13 cellular contexts compared by ENCODE assay signal in the genomic region with DNA sequence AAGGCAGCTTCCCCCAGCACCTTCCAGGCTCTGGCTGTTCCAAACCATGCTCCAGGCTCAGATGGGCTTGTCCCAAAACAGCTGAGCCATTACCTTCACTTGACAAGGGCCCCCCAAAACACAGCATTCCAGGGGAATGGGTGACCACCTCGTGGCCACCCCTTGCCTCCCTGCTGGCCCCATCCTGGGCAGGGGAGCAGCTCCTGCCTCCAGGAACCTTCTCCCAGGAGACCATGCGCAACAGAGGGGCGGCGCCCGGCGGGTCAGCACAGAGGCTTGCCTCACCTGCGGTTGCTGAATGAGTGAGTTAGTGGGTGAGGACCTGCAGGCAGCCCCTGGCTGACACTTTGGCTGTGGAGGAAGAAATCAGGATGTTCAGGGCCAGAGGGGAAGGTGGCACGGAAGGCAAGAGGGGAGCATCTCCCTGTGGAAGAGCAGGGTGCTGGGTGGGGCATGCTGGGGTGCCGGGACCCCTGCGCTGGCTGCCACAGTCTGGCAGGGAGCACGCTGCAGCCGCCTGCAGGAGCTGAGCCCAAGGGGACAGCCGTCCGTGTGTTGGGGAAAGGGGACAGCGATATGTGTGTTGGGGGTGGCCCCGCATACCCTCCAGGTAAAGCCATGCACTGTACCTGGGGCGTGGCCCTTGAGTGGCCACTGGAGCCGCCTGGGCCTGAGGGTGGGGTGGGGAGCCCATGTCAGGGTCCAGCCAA. TPM values are rescaled to one million over a fixed set of nuclear protein-coding genes. Genes with fewer than 3 reads are reported as not detected.
DNase-seq lines count a peak whose midpoint lies in the region; ATAC-seq and TF ChIP-seq lines count a peak whose summit lies in the region.
"Had no signal": no experiment of that assay in that cellular context is flagged by ENCODE, and none has a peak within 500 bp of the region (broad histone marks: within the 10 kb centered on the region; RNA-seq: fewer than 3 reads in every experiment).

No MANE protein-coding gene starts in this region.

- POLR2A ChIA-PET in HEK293 (lab: Yijun Ruan, JAX), result interaction anchor here (0.6 kb wide), 1 partner anchor 719 kb away, joined by 4 read pairs; no protein-coding TSS in a partner anchor

- H3K27ac ChIP-seq in HEK293 (ENCODE audit: extremely low read depth, low read depth, low read length) (no peak overlapping the region), osteoblast (ENCODE audit: low read depth, low read length) (no peak overlapping the region)
- H3K27ac ChIP-seq: testis had no signal

- H3K4me3 Mint-ChIP-seq in effector memory CD8-positive, alpha-beta T cell, result peak overlapping the region in 1 of 2 donors; percentile 36

- H3K4me1 Mint-ChIP-seq in effector memory CD8-positive, alpha-beta T cell (ENCODE audit: low read depth in 2 of 2), result peaks cover 7 to 16% of the 10 kb centered on the region in 2 donors

- no peak for ATAC-seq in effector memory CD8-positive, alpha-beta T cell (replicated peaks)
- no peak for ATAC-seq in HG03175 (IDR thresholded peaks at IDR 0.05; ENCODE audit: unreplicated experiment)
- ATAC-seq in activated CD4-positive, CD25-positive, alpha-beta regulatory T cell treated with anti-CD3 and anti-CD28 coated beads, Interleukin-2, amount 50 U/mL, for 24 hours, result no peak

- no peaks in the 10 kb centered on the region for H3K79me2 ChIP-seq in osteoblast (ENCODE audit: insufficient read depth, low read length)

- CTCF ChIA-PET in HEK293 (lab: Yijun Ruan, JAX), result interaction anchor here (0.8 to 1.9 kb wide), 5 partner anchors 61 to 229 kb away, joined by 3 to 12 read pairs (median 3); no protein-coding TSS in a partner anchor

- H3K27me3 Mint-ChIP-seq in effector memory CD8-positive, alpha-beta T cell, result peaks cover 0 to 6% of the 10 kb centered on the region in 2 donors

- H3K9me3 Mint-ChIP-seq in effector memory CD8-positive, alpha-beta T cell, result no peaks in the 10 kb centered on the region

- H3K4me3 ChIP-seq in HEK293 (ENCODE audit: low read depth, low read length), result no peak overlapping the region
- H3K4me3 ChIP-seq in osteoblast (ENCODE audit: insufficient read depth, low read length), result no peak overlapping the region
- H3K4me3 ChIP-seq: testis had no signal

- no peak overlapping the region for H2AFZ ChIP-seq in osteoblast (ENCODE audit: low read length)

- H3K9me3 ChIP-seq in HEK293 (ENCODE audit: control insufficient read depth, insufficient read depth, low read depth, low read length) (no peaks in the 10 kb centered on the region), osteoblast (ENCODE audit: low read depth, low read length) (no peaks in the 10 kb centered on the region)
- H3K9me3 ChIP-seq: testis had no signal

- H3K4me1 ChIP-seq in HEK293 (ENCODE audit: control insufficient read depth, insufficient read depth, low read length) (peaks cover 4% of the 10 kb centered on the region), osteoblast (ENCODE audit: insufficient read depth, low read length) (peaks cover 13% of the 10 kb centered on the region)

- DNase-seq in SKM-1 treated with dmso at 0.1 percent for 144 hours (lab: John Stamatoyannopoulos, UW; ENCODE audit: unreplicated experiment) (peak; percentile 19), SKM-1 (lab: John Stamatoyannopoulos, UW; ENCODE audit: unreplicated experiment) (no peak), osteoblast (ENCODE audit: insufficient read length, low spot score, missing footprints) (peak; percentile 82), SW480 (ENCODE audit: low spot score) (no peak)
- DNase-seq in effector memory CD8-positive, alpha-beta T cell, result no peak
- DNase-seq: ACHN, EL, NCI-H82, testis had no signal

- H3K27me3 ChIP-seq in osteoblast (ENCODE audit: insufficient read depth, low read length), result no peaks in the 10 kb centered on the region
- H3K27me3 ChIP-seq: dorsolateral prefrontal cortex, testis had no signal

- TF ChIP-seq CTCF in HEK293 (tag by site-specific recombination; IDR thresholded peaks at IDR 0.05) (no peak), osteoblast (IDR thresholded peaks at IDR 0.05; ENCODE audit: extremely low read depth, low read depth, low read length) (no peak)

- no peak overlapping the region for H3K4me2 ChIP-seq in osteoblast (ENCODE audit: insufficient read depth, low read length)

- H3K36me3 ChIP-seq in HEK293 (ENCODE audit: control insufficient read depth in 2 of 2, insufficient read depth in 1 of 2, low read length in 2 of 2) (no peaks in the 10 kb centered on the region), osteoblast (ENCODE audit: insufficient read depth, low read length) (no peaks in the 10 kb centered on the region)

- peaks cover 10% of the 10 kb centered on the region for H3K36me3 Mint-ChIP-seq in effector memory CD8-positive, alpha-beta T cell (ENCODE audit: insufficient read depth)

- H3K27ac Mint-ChIP-seq in effector memory CD8-positive, alpha-beta T cell, result peak overlapping the region; percentile 66 to 93

- H4K20me1 ChIP-seq in osteoblast (ENCODE audit: insufficient read depth, low read length), result no peaks in the 10 kb centered on the region

TF ChIP-seq in HEK293, 187 proteins besides CTCF, POLR2A, EP300 and RAD21:
- TF ChIP-seq, protein P1, sequence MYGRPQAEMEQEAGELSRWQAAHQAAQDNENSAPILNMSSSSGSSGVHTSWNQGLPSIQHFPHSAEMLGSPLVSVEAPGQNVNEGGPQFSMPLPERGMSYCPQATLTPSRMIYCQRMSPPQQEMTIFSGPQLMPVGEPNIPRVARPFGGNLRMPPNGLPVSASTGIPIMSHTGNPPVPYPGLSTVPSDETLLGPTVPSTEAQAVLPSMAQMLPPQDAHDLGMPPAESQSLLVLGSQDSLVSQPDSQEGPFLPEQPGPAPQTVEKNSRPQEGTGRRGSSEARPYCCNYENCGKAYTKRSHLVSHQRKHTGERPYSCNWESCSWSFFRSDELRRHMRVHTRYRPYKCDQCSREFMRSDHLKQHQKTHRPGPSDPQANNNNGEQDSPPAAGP (tag by site-specific recombination; IDR thresholded peaks at IDR 0.05), result 0 out of 2 replicates have a peak, but pooled peaks have one; percentile 20
- TF ChIP-seq ZNF366 (tag by site-specific recombination; conservative IDR thresholded peaks at IDR 0.05) (no peak), ZNF423 (tag by site-specific recombination; IDR thresholded peaks at IDR 0.05) (no peak), SALL2 (tag by site-specific recombination; IDR thresholded peaks at IDR 0.05; ENCODE audit: borderline replicate concordance) (no peak), ZNF133 (tag by site-specific recombination; IDR thresholded peaks at IDR 0.05) (no peak), ZNF311 (tag by site-specific recombination; IDR thresholded peaks at IDR 0.05; ENCODE audit: borderline replicate concordance) (no peak), ZNF341 (tag by site-specific recombination; IDR thresholded peaks at IDR 0.05; ENCODE audit: low read depth) (peak; percentile 65), ZNF600 (tag by site-specific recombination; IDR thresholded peaks at IDR 0.05) (peak; percentile 35; the same call in 1 of the 2 replicates), ZNF785 (tag by site-specific recombination; IDR thresholded peaks at IDR 0.05) (no peak), ZNF48 (tag by site-specific recombination; IDR thresholded peaks at IDR 0.05) (no peak), GLIS1 (tag by site-specific recombination; IDR thresholded peaks at IDR 0.05) (peak; percentile 22; the same call in 1 of the 2 replicates), KLF10 (tag by site-specific recombination; IDR thresholded peaks at IDR 0.05) (peak; percentile 33; the same call in 1 of the 2 replicates), KLF1 (tag by site-specific recombination; IDR thresholded peaks at IDR 0.05) (peak; percentile 75), ZFP37 (tag by site-specific recombination; IDR thresholded peaks at IDR 0.05) (no peak)
- TF ChIP-seq, protein P2, sequence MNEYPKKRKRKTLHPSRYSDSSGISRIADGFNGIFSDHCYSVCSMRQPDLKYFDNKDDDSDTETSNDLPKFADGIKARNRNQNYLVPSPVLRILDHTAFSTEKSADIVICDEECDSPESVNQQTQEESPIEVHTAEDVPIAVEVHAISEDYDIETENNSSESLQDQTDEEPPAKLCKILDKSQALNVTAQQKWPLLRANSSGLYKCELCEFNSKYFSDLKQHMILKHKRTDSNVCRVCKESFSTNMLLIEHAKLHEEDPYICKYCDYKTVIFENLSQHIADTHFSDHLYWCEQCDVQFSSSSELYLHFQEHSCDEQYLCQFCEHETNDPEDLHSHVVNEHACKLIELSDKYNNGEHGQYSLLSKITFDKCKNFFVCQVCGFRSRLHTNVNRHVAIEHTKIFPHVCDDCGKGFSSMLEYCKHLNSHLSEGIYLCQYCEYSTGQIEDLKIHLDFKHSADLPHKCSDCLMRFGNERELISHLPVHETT (tag by site-specific recombination; IDR thresholded peaks at IDR 0.05), result no peak
- TF ChIP-seq, protein P3, sequence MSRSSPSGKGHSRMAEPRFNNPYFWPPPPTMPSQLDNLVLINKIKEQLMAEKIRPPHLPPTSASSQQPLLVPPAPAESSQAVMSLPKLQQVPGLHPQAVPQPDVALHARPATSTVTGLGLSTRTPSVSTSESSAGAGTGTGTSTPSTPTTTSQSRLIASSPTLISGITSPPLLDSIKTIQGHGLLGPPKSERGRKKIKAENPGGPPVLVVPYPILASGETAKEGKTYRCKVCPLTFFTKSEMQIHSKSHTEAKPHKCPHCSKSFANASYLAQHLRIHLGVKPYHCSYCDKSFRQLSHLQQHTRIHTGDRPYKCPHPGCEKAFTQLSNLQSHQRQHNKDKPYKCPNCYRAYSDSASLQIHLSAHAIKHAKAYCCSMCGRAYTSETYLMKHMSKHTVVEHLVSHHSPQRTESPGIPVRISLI (tag by site-specific recombination; IDR thresholded peaks at IDR 0.05), result no peak
- TF ChIP-seq, protein P4, sequence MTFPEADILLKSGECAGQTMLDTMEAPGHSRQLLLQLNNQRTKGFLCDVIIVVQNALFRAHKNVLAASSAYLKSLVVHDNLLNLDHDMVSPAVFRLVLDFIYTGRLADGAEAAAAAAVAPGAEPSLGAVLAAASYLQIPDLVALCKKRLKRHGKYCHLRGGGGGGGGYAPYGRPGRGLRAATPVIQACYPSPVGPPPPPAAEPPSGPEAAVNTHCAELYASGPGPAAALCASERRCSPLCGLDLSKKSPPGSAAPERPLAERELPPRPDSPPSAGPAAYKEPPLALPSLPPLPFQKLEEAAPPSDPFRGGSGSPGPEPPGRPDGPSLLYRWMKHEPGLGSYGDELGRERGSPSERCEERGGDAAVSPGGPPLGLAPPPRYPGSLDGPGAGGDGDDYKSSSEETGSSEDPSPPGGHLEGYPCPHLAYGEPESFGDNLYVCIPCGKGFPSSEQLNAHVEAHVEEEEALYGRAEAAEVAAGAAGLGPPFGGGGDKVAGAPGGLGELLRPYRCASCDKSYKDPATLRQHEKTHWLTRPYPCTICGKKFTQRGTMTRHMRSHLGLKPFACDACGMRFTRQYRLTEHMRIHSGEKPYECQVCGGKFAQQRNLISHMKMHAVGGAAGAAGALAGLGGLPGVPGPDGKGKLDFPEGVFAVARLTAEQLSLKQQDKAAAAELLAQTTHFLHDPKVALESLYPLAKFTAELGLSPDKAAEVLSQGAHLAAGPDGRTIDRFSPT (tag by site-specific recombination; IDR thresholded peaks at IDR 0.05), result no peak

RNA-seq across cellular contexts. Expression of a gene that starts 54.7 kb away (rescaled TPM):
- 15.3 and 18.5 TPM in 2 replicates for total RNA-seq in osteoblast

Comparison
In these comparisons a context has a peak if more than half of its experiments do, and no peak if none do; other contexts are left out.
1. DNase-seq: peak in SKM-1 treated with dmso at 0.1 percent for 144 hours (single experiment) and osteoblast (single experiment); none in SKM-1 (single experiment), effector memory CD8-positive, alpha-beta T cell (0 of 3) and SW480 (single experiment).